Comparison of ENCODE assay signal across 12 cellular contexts in genomic region chr1:160520582-160520981, GRCh38. TPM values are rescaled to one million over a fixed set of nuclear protein-coding genes. Genes with fewer than 3 reads are reported as not detected.
DNase-seq lines count a peak whose midpoint lies in the region; ATAC-seq and TF ChIP-seq lines count a peak whose summit lies in the region.
"Had no signal": no experiment of that assay in that cellular context is flagged by ENCODE, and none has a peak within 500 bp of the region (broad histone marks: within the 10 kb centered on the region; RNA-seq: fewer than 3 reads in every experiment).

No MANE protein-coding gene starts in this region.

- H3K9me3 Mint-ChIP-seq in activated naive CD4-positive, alpha-beta T cell treated with anti-CD3 and anti-CD28 coated beads for 36 hours, result peaks cover 20% of the 10 kb centered on the region

- POLR2A ChIA-PET in RWPE1 (lab: Yijun Ruan, JAX; ENCODE audit: low non-redundant PET), result no interaction called here

- DNase-seq in activated naive CD4-positive, alpha-beta T cell treated with anti-CD3 and anti-CD28 coated beads for 36 hours, result no peak
- DNase-seq in activated naive CD4-positive, alpha-beta T cell (lab: John Stamatoyannopoulos, UW), result no peak
- DNase-seq in RWPE1 (ENCODE audit: low spot score) (peak; percentile 44), foreskin melanocyte (peak; percentile 80), SIG-M5 treated with dmso at 0.1 percent for 504 hours (lab: John Stamatoyannopoulos, UW; ENCODE audit: unreplicated experiment) (no peak), NOMO-1 (lab: John Stamatoyannopoulos, UW; ENCODE audit: unreplicated experiment in 2 of 2) (no peak)
- DNase-seq: activated effector memory CD4-positive, alpha-beta T cell treated with anti-CD3 and anti-CD28 coated beads, Interleukin-2, amount 50 U/mL, for 16 hours; MV-4-11; NCI-H526 had no signal

- H3K36me3 ChIP-seq in urinary bladder (ENCODE audit: insufficient read depth), result no peaks in the 10 kb centered on the region

- no peak for ATAC-seq in HG03342 (IDR thresholded peaks at IDR 0.05; ENCODE audit: unreplicated experiment)

- CTCF ChIA-PET in activated naive CD4-positive, alpha-beta T cell treated with anti-CD3 and anti-CD28 coated beads for 36 hours (lab: Charles Lee), result interaction anchor here (0.7 kb wide), 1 partner anchor 46 kb away, joined by 4 read pairs; no protein-coding TSS in a partner anchor
- CTCF ChIA-PET in RWPE1 (lab: Yijun Ruan, JAX), result interaction anchor here (0.6 kb wide), 1 partner anchor 194 kb away, joined by 5 read pairs; no protein-coding TSS in a partner anchor

- H3K4me1 Mint-ChIP-seq in activated naive CD4-positive, alpha-beta T cell treated with anti-CD3 and anti-CD28 coated beads for 36 hours (ENCODE audit: low read depth), result peaks cover 67% of the 10 kb centered on the region

- H3K27ac Mint-ChIP-seq in activated naive CD4-positive, alpha-beta T cell treated with anti-CD3 and anti-CD28 coated beads for 36 hours, result peak overlapping the region; percentile 97

- no peaks in the 10 kb centered on the region for H3K4me1 ChIP-seq in urinary bladder (ENCODE audit: insufficient read depth)

- peaks cover 55% of the 10 kb centered on the region for H3K36me3 Mint-ChIP-seq in activated naive CD4-positive, alpha-beta T cell treated with anti-CD3 and anti-CD28 coated beads for 36 hours (ENCODE audit: low read depth)

- no peak for TF ChIP-seq CTCF in RWPE1 (conservative IDR thresholded peaks at IDR 0.05; ENCODE audit: low read depth)

- WGBS in urinary bladder, result 30% methylated on average over 2 of the region's 2 CpGs

- intact Hi-C loops in activated naive CD4-positive, alpha-beta T cell treated with anti-CD3 and anti-CD28 coated beads for 36 hours (cut with micrococcal nuclease), result loop anchor here (1.0 to 10.0 kb wide), 7 partner anchors 49 to 1506 kb away; partner anchors contain the start of gene DCAF8

- no peaks in the 10 kb centered on the region for H3K27me3 Mint-ChIP-seq in activated naive CD4-positive, alpha-beta T cell treated with anti-CD3 and anti-CD28 coated beads for 36 hours (ENCODE audit: low read depth)

- peak overlapping the region; percentile 85 for H3K4me3 Mint-ChIP-seq in activated naive CD4-positive, alpha-beta T cell treated with anti-CD3 and anti-CD28 coated beads for 36 hours

- no peak overlapping the region for H3K27ac ChIP-seq in RWPE1
- peak overlapping the region; percentile 52 for H3K27ac ChIP-seq in urinary bladder (ENCODE audit: low read depth)

- peak overlapping the region; percentile 2 for H3K4me3 ChIP-seq in urinary bladder (ENCODE audit: low read depth, low read length)

RNA-seq across cellular contexts. Expression of gene SLAMF6, which starts 2.5 kb away (rescaled TPM):
- 10 to 100 TPM; 55.0 to 55.5 TPM for total RNA-seq in activated naive CD4-positive, alpha-beta T cell treated with anti-CD3 and anti-CD28 coated beads for 36 hours
- 0.53 TPM for total RNA-seq in urinary bladder
- polyA plus RNA-seq in urinary bladder, result 1.1 TPM
- polyA plus RNA-seq: neural cell had no signal

RNA-seq across cellular contexts. Expression of gene CD84, which starts 58.7 kb away (rescaled TPM):
- 1 to 10 TPM; 8.6 to 9.2 TPM for total RNA-seq in activated naive CD4-positive, alpha-beta T cell treated with anti-CD3 and anti-CD28 coated beads for 36 hours
- total RNA-seq in urinary bladder, result 5.3 TPM
- polyA plus RNA-seq in urinary bladder, result 1.4 TPM
- polyA plus RNA-seq: neural cell had no signal

Comparison
In these comparisons a context has a peak if more than half of its experiments do, and no peak if none do; other contexts are left out.
1. DNase-seq: peak in RWPE1 (single experiment) and foreskin melanocyte (single experiment); none in activated naive CD4-positive, alpha-beta T cell treated with anti-CD3 and anti-CD28 coated beads for 36 hours (single experiment), activated naive CD4-positive, alpha-beta T cell (0 of 4), SIG-M5 treated with dmso at 0.1 percent for 504 hours (single experiment) and NOMO-1 (0 of 2).
2. RNA of gene SLAMF6, which starts 2.5 kb away (total RNA-seq): 55.0 to 55.5 TPM in activated naive CD4-positive, alpha-beta T cell treated with anti-CD3 and anti-CD28 coated beads for 36 hours; 0.53 TPM in urinary bladder (single experiment); every median in the first group is over 10 times any median in the second.